ENCODE assay signal across 1 cellular context in the genomic region with DNA sequence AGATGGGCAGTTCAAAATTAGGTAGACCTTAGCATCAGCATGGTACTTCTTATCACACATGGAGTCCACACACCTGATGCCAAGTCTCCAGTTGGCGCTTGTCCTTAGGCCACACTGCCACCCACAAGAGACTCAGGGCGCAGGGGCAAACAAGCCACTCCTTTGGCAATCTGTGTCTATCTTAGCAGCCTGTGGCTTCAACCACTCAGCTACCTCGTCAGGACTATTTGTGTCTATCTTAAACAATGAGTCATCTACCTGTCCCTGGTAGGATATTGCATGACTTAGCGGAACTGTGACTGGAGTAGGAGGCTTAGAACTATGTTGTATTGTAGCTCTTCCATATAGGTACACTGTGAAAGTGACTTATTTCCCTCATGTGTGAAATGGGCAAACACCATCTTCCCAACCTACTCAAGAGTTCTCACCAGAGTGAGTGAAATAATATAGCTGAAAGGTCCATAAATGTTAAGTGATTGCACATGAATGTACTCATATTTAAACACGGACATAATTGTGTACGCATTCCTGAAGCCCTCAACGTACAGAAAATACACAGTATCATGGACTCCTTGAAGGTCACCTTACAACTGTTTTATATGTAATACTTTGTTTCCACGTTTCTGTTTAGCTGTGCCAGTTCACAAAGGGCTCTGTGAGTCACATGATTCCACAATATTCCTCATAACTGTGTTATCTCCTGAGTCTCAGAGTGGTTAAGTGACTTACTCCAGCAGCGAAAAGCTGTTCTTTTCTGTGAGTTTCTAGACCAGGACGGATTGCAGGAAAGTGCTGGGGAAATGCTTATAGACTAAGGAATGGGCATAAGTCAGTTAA.
TF ChIP-seq lines count a peak whose summit lies in the region.

No MANE protein-coding gene starts in this region.

TF ChIP-seq in K562, 482 proteins besides CTCF, POLR2A, EP300 and RAD21 (continued from another document and continues in another):
- TF ChIP-seq, protein P1, sequence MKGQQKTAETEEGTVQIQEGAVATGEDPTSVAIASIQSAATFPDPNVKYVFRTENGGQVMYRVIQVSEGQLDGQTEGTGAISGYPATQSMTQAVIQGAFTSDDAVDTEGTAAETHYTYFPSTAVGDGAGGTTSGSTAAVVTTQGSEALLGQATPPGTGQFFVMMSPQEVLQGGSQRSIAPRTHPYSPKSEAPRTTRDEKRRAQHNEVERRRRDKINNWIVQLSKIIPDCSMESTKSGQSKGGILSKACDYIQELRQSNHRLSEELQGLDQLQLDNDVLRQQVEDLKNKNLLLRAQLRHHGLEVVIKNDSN (CRISPR knock-in tag; IDR thresholded peaks at IDR 0.05) = peak; percentile 59; the same call in 1 of the 2 replicates
- TF ChIP-seq ZFP30 (CRISPR knock-in tag; IDR thresholded peaks at IDR 0.05; ENCODE audit: borderline replicate concordance) = peak; percentile 7; the same call in 1 of the 2 replicates
- TF ChIP-seq STAT5A (IDR thresholded peaks at IDR 0.05; ENCODE audit: borderline replicate concordance, low read length) = peak; percentile 44; the same call in 1 of the 2 replicates
- TF ChIP-seq JUND (IDR thresholded peaks at IDR 0.05; ENCODE audit: borderline replicate concordance, low read depth, low read length) = peak; percentile 98
- peak; percentile 98 for TF ChIP-seq JUND (tag; IDR thresholded peaks at IDR 0.05; ENCODE audit: borderline replicate concordance, low read depth, low read length)
- TF ChIP-seq NFE2 (IDR thresholded peaks at IDR 0.05; ENCODE audit: low read depth) = peak; percentile 97
- peak; percentile 54 for TF ChIP-seq TBP (optimal IDR thresholded peaks at IDR 0.05; ENCODE audit: low read depth, low read length)
- TF ChIP-seq, protein P2, sequence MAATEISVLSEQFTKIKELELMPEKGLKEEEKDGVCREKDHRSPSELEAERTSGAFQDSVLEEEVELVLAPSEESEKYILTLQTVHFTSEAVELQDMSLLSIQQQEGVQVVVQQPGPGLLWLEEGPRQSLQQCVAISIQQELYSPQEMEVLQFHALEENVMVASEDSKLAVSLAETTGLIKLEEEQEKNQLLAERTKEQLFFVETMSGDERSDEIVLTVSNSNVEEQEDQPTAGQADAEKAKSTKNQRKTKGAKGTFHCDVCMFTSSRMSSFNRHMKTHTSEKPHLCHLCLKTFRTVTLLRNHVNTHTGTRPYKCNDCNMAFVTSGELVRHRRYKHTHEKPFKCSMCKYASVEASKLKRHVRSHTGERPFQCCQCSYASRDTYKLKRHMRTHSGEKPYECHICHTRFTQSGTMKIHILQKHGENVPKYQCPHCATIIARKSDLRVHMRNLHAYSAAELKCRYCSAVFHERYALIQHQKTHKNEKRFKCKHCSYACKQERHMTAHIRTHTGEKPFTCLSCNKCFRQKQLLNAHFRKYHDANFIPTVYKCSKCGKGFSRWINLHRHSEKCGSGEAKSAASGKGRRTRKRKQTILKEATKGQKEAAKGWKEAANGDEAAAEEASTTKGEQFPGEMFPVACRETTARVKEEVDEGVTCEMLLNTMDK (IDR thresholded peaks at IDR 0.05; ENCODE audit: borderline replicate concordance, insufficient read depth, low read depth, low read length, poor library complexity, severe bottlenecking) = no peak
- TF ChIP-seq CBFA2T3 (IDR thresholded peaks at IDR 0.05) = peak; percentile 26; the same call in 1 of the 2 replicates
- no peak for TF ChIP-seq GABPB1 (CRISPR knock-in tag; IDR thresholded peaks at IDR 0.05)
- peak; percentile 50; the same call in 1 of the 2 replicates for TF ChIP-seq POLR2AphosphoS5 (IDR thresholded peaks at IDR 0.05; ENCODE audit: control insufficient read depth, insufficient read depth, low read depth, low read length)
- no peak for TF ChIP-seq ZNF551 (CRISPR knock-in tag; IDR thresholded peaks at IDR 0.05)
- no peak for TF ChIP-seq FIP1L1 (IDR thresholded peaks at IDR 0.05; ENCODE audit: low read depth, low read length, poor library complexity, severe bottlenecking)
- TF ChIP-seq KLF1 (tag; IDR thresholded peaks at IDR 0.05) = no peak
- TF ChIP-seq PML (IDR thresholded peaks at IDR 0.05; ENCODE audit: low read length) = peak; percentile 44; the same call in 1 of the 2 replicates
- 0 out of 4 replicates have a peak, but pooled peaks of 1 of the 2 experiments have one; percentile 5 for TF ChIP-seq FOXA3 (CRISPR knock-in tag; conservative IDR thresholded peaks at IDR 0.05 in 1 of 2, IDR thresholded peaks at IDR 0.05 in 1 of 2)
- TF ChIP-seq, protein P3, sequence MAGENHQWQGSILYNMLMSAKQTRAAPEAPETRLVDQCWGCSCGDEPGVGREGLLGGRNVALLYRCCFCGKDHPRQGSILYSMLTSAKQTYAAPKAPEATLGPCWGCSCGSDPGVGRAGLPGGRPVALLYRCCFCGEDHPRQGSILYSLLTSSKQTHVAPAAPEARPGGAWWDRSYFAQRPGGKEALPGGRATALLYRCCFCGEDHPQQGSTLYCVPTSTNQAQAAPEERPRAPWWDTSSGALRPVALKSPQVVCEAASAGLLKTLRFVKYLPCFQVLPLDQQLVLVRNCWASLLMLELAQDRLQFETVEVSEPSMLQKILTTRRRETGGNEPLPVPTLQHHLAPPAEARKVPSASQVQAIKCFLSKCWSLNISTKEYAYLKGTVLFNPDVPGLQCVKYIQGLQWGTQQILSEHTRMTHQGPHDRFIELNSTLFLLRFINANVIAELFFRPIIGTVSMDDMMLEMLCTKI (IDR thresholded peaks at IDR 0.05; ENCODE audit: partially characterized antibody) = no peak
- TF ChIP-seq ZNF316 (IDR thresholded peaks at IDR 0.05) = peak; percentile 99
- no peak for TF ChIP-seq ZNF121 (CRISPR knock-in tag; conservative IDR thresholded peaks at IDR 0.05)
- TF ChIP-seq PRMT5 (CRISPR knock-in tag; IDR thresholded peaks at IDR 0.05) = no peak
- TF ChIP-seq MCM2 (IDR thresholded peaks at IDR 0.05; ENCODE audit: low read depth) = no peak
- 0 out of 4 replicates have a peak, but pooled peaks of 1 of the 2 experiments have one; percentile 14 for TF ChIP-seq ETV6 (IDR thresholded peaks at IDR 0.05; ENCODE audit: borderline replicate concordance in 1 of 2, low read depth in 2 of 2, low read length in 1 of 2)
- no peak for TF ChIP-seq ETV6 (CRISPR knock-in tag; IDR thresholded peaks at IDR 0.05; ENCODE audit: borderline replicate concordance)
- TF ChIP-seq, protein P4, sequence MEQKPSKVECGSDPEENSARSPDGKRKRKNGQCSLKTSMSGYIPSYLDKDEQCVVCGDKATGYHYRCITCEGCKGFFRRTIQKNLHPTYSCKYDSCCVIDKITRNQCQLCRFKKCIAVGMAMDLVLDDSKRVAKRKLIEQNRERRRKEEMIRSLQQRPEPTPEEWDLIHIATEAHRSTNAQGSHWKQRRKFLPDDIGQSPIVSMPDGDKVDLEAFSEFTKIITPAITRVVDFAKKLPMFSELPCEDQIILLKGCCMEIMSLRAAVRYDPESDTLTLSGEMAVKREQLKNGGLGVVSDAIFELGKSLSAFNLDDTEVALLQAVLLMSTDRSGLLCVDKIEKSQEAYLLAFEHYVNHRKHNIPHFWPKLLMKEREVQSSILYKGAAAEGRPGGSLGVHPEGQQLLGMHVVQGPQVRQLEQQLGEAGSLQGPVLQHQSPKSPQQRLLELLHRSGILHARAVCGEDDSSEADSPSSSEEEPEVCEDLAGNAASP (IDR thresholded peaks at IDR 0.05) = no peak
- TF ChIP-seq NRF1 (conservative IDR thresholded peaks at IDR 0.05 in 1 of 2, IDR thresholded peaks at IDR 0.05 in 1 of 2) = peak in 1 of 2 experiments; percentile 52; a peak in 2 of 4 replicates
- TF ChIP-seq ZNF584 (CRISPR knock-in tag; IDR thresholded peaks at IDR 0.05; ENCODE audit: low read depth) = 0 out of 2 replicates have a peak, but pooled peaks have one; percentile 28
- no peak for TF ChIP-seq ADNP (tag; IDR thresholded peaks at IDR 0.05)
- TF ChIP-seq SREBF1 (IDR thresholded peaks at IDR 0.05; ENCODE audit: borderline replicate concordance, low read depth, low read length) = no peak
- no peak for TF ChIP-seq PCBP1 (IDR thresholded peaks at IDR 0.05; ENCODE audit: low read depth, low read length, poor library complexity, severe bottlenecking)
- TF ChIP-seq, protein P5, sequence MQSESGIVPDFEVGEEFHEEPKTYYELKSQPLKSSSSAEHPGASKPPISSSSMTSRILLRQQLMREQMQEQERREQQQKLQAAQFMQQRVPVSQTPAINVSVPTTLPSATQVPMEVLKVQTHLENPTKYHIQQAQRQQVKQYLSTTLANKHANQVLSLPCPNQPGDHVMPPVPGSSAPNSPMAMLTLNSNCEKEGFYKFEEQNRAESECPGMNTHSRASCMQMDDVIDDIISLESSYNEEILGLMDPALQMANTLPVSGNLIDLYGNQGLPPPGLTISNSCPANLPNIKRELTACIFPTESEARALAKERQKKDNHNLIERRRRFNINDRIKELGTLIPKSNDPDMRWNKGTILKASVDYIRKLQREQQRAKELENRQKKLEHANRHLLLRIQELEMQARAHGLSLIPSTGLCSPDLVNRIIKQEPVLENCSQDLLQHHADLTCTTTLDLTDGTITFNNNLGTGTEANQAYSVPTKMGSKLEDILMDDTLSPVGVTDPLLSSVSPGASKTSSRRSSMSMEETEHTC (IDR thresholded peaks at IDR 0.05) = no peak
- TF ChIP-seq PYGO2 (tag; IDR thresholded peaks at IDR 0.05) = no peak
- TF ChIP-seq ZNF3 (CRISPR knock-in tag; IDR thresholded peaks at IDR 0.05) = no peak
- no peak for TF ChIP-seq NFE2L1 (tag; IDR thresholded peaks at IDR 0.05; ENCODE audit: borderline replicate concordance, low read depth)
- TF ChIP-seq RBM22 (IDR thresholded peaks at IDR 0.05; ENCODE audit: low read depth, low read length, poor library complexity, severe bottlenecking) = no peak
- TF ChIP-seq TGIF2 (CRISPR knock-in tag; IDR thresholded peaks at IDR 0.05) = no peak
- TF ChIP-seq GATAD2A (IDR thresholded peaks at IDR 0.05) = no peak
- TF ChIP-seq ZNF444 (CRISPR knock-in tag; IDR thresholded peaks at IDR 0.05) = no peak
- no peak for TF ChIP-seq GABPA (tag; conservative IDR thresholded peaks at IDR 0.05; ENCODE audit: low read depth)
- TF ChIP-seq, protein P6, sequence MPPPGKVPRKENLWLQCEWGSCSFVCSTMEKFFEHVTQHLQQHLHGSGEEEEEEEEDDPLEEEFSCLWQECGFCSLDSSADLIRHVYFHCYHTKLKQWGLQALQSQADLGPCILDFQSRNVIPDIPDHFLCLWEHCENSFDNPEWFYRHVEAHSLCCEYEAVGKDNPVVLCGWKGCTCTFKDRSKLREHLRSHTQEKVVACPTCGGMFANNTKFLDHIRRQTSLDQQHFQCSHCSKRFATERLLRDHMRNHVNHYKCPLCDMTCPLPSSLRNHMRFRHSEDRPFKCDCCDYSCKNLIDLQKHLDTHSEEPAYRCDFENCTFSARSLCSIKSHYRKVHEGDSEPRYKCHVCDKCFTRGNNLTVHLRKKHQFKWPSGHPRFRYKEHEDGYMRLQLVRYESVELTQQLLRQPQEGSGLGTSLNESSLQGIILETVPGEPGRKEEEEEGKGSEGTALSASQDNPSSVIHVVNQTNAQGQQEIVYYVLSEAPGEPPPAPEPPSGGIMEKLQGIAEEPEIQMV (tag; conservative IDR thresholded peaks at IDR 0.05; ENCODE audit: low read depth) = no peak
- peak; percentile 91 for TF ChIP-seq BACH1 (tag; IDR thresholded peaks at IDR 0.05)
- TF ChIP-seq, protein P7, sequence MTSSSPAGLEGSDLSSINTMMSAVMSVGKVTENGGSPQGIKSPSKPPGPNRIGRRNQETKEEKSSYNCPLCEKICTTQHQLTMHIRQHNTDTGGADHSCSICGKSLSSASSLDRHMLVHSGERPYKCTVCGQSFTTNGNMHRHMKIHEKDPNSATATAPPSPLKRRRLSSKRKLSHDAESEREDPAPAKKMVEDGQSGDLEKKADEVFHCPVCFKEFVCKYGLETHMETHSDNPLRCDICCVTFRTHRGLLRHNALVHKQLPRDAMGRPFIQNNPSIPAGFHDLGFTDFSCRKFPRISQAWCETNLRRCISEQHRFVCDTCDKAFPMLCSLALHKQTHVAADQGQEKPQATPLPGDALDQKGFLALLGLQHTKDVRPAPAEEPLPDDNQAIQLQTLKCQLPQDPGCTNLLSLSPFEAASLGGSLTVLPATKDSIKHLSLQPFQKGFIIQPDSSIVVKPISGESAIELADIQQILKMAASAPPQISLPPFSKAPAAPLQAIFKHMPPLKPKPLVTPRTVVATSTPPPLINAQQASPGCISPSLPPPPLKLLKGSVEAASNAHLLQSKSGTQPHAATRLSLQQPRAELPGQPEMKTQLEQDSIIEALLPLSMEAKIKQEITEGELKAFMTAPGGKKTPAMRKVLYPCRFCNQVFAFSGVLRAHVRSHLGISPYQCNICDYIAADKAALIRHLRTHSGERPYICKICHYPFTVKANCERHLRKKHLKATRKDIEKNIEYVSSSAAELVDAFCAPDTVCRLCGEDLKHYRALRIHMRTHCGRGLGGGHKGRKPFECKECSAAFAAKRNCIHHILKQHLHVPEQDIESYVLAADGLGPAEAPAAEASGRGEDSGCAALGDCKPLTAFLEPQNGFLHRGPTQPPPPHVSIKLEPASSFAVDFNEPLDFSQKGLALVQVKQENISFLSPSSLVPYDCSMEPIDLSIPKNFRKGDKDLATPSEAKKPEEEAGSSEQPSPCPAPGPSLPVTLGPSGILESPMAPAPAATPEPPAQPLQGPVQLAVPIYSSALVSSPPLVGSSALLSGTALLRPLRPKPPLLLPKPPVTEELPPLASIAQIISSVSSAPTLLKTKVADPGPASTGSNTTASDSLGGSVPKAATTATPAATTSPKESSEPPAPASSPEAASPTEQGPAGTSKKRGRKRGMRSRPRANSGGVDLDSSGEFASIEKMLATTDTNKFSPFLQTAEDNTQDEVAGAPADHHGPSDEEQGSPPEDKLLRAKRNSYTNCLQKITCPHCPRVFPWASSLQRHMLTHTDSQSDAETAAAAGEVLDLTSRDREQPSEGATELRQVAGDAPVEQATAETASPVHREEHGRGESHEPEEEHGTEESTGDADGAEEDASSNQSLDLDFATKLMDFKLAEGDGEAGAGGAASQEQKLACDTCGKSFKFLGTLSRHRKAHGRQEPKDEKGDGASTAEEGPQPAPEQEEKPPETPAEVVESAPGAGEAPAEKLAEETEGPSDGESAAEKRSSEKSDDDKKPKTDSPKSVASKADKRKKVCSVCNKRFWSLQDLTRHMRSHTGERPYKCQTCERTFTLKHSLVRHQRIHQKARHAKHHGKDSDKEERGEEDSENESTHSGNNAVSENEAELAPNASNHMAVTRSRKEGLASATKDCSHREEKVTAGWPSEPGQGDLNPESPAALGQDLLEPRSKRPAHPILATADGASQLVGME (CRISPR knock-in tag; IDR thresholded peaks at IDR 0.05) = no peak; the same call in 1 of the 2 replicates
- no peak for TF ChIP-seq ZNF695 (CRISPR knock-in tag; IDR thresholded peaks at IDR 0.05)
- TF ChIP-seq TSC22D4 (tag; IDR thresholded peaks at IDR 0.05) = no peak
- TF ChIP-seq ZBED1 (IDR thresholded peaks at IDR 0.05) = no peak; the same call in 1 of the 2 replicates
- peak; percentile 54 for TF ChIP-seq CREM (IDR thresholded peaks at IDR 0.05; ENCODE audit: low read depth)
- TF ChIP-seq, protein P8, sequence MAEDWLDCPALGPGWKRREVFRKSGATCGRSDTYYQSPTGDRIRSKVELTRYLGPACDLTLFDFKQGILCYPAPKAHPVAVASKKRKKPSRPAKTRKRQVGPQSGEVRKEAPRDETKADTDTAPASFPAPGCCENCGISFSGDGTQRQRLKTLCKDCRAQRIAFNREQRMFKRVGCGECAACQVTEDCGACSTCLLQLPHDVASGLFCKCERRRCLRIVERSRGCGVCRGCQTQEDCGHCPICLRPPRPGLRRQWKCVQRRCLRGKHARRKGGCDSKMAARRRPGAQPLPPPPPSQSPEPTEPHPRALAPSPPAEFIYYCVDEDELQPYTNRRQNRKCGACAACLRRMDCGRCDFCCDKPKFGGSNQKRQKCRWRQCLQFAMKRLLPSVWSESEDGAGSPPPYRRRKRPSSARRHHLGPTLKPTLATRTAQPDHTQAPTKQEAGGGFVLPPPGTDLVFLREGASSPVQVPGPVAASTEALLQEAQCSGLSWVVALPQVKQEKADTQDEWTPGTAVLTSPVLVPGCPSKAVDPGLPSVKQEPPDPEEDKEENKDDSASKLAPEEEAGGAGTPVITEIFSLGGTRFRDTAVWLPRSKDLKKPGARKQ (CRISPR knock-in tag; IDR thresholded peaks at IDR 0.05) = no peak
- no peak for TF ChIP-seq ZNF507 (tag; conservative IDR thresholded peaks at IDR 0.05)
- no peak for TF ChIP-seq ELF2 (CRISPR knock-in tag; IDR thresholded peaks at IDR 0.05)
